Comparison of ENCODE assay signal across 12 cellular contexts in genomic region chr4:79049840-79050520, GRCh38.
DNase-seq lines count a peak whose midpoint lies in the region; ATAC-seq, FAIRE-seq and TF ChIP-seq lines count a peak whose summit lies in the region.
"Had no signal": no experiment of that assay in that cellular context is flagged by ENCODE, and none has a peak within 500 bp of the region (broad histone marks: within the 10 kb centered on the region; RNA-seq: fewer than 3 reads in every experiment).

No MANE protein-coding gene starts in this region.

- no peak overlapping the region for H3K27ac ChIP-seq in mucosa of rectum (ENCODE audit: low read depth in 2 of 2, low read length in 2 of 2)

- no peaks in the 10 kb centered on the region for H3K27me3 ChIP-seq in mucosa of rectum (ENCODE audit: control insufficient read depth in 2 of 2, insufficient read depth in 2 of 2, low read length in 2 of 2)

- CTCF ChIA-PET in GM10248 (lab: Yijun Ruan, JAX), result interaction anchor here (1.2 to 2.5 kb wide), 2 partner anchors 10 to 19 kb away, joined by 4 to 10 read pairs; no protein-coding TSS in a partner anchor

- ATAC-seq in HG03139 (IDR thresholded peaks at IDR 0.05; ENCODE audit: unreplicated experiment), result no peak
- ATAC-seq in activated naive CD4-positive, alpha-beta T cell treated with anti-CD3 and anti-CD28 coated beads, Interleukin-2, amount 50 U/mL, for 72 hours, result no peak
- ATAC-seq: naive thymus-derived CD4-positive, alpha-beta T cell had no signal

- no peaks in the 10 kb centered on the region for H3K36me3 ChIP-seq in mucosa of rectum (ENCODE audit: control insufficient read depth in 2 of 2, insufficient read depth in 2 of 2, low read length in 2 of 2)

- DNase-seq in D721Med (ENCODE audit: insufficient read length, low spot score) (peak; percentile 14), NCI-H1105 (lab: John Stamatoyannopoulos, UW) (peak; percentile 63), SHP77 treated with DMSO at 0.1 percent for 48 hours (lab: John Stamatoyannopoulos, UW) (peak; percentile 29), GM10248 (ENCODE audit: extremely low spot score) (no peak), cortex of kidney (lab: John Stamatoyannopoulos, UW) (no peak)
- DNase-seq in activated naive CD4-positive, alpha-beta T cell treated with anti-CD3 and anti-CD28 coated beads, Interleukin-2, amount 50 U/mL, for 72 hours (ENCODE audit: low spot score in 2 of 2), result no peak
- DNase-seq: naive thymus-derived CD4-positive, alpha-beta T cell; NK-92 treated with Interleukin-12 subunit alpha and Interleukin-12 subunit beta, amount 100 ng/mL, for 24 hours; stimulated activated CD4-positive, alpha-beta T cell treated with anti-CD3 and anti-CD28 coated beads, Interleukin-12 subunit alpha, Interleukin-12 subunit beta, amount 100 ng/mL, for 4 hours had no signal

- POLR2A ChIA-PET in GM10248 (lab: Yijun Ruan, JAX), result no interaction called here

- no peaks in the 10 kb centered on the region for H3K9me3 Mint-ChIP-seq in activated naive CD4-positive, alpha-beta T cell treated with anti-CD3 and anti-CD28 coated beads, Interleukin-2, amount 50 U/mL, for 72 hours
- H3K9me3 Mint-ChIP-seq: naive thymus-derived CD4-positive, alpha-beta T cell had no signal

- H3K9me3 ChIP-seq in mucosa of rectum (ENCODE audit: control insufficient read depth in 2 of 2, low read length in 2 of 2), result no peaks in the 10 kb centered on the region

- no peak for TF ChIP-seq CTCF in D721Med (IDR thresholded peaks at IDR 0.05; ENCODE audit: insufficient read depth, missing control alignments)
- no peak for TF ChIP-seq CTCF in GM10248 (IDR thresholded peaks at IDR 0.05; ENCODE audit: control extremely low read depth, extremely low read depth, low read depth, missing control alignments)

- H3K4me3 ChIP-seq in mucosa of rectum (ENCODE audit: low read length in 2 of 2), result peak overlapping the region; percentile 10 to 59

- no peaks in the 10 kb centered on the region for H3K36me3 Mint-ChIP-seq in activated naive CD4-positive, alpha-beta T cell treated with anti-CD3 and anti-CD28 coated beads, Interleukin-2, amount 50 U/mL, for 72 hours
- H3K36me3 Mint-ChIP-seq: naive thymus-derived CD4-positive, alpha-beta T cell had no signal

- FAIRE-seq in D721Med (lab: Jason Lieb, UNC), result no peak
- FAIRE-seq: endothelial cell of umbilical vein had no signal

- peak overlapping the region in 1 of 2 donors; percentile 47 for H3K9ac ChIP-seq in mucosa of rectum (ENCODE audit: low read depth in 1 of 2, low read length in 2 of 2)

- H3K4me1 ChIP-seq in mucosa of rectum (ENCODE audit: control insufficient read depth in 2 of 2, insufficient read depth in 2 of 2, low read length in 2 of 2), result peaks cover 0 to 3% of the 10 kb centered on the region in 2 donors

- H3K27ac Mint-ChIP-seq in activated naive CD4-positive, alpha-beta T cell treated with anti-CD3 and anti-CD28 coated beads, Interleukin-2, amount 50 U/mL, for 72 hours, result no peak overlapping the region
- H3K27ac Mint-ChIP-seq: naive thymus-derived CD4-positive, alpha-beta T cell had no signal

Comparison
In these comparisons a context has a peak if more than half of its experiments do, and no peak if none do; other contexts are left out.
1. DNase-seq: peak in D721Med (single experiment), NCI-H1105 (single experiment) and SHP77 treated with DMSO at 0.1 percent for 48 hours (single experiment); none in GM10248 (single experiment), cortex of kidney (single experiment) and activated naive CD4-positive, alpha-beta T cell treated with anti-CD3 and anti-CD28 coated beads, Interleukin-2, amount 50 U/mL, for 72 hours (0 of 2).